9 cellular contexts compared by ENCODE assay signal in genomic region chr12:24560867-24561266, GRCh38.
DNase-seq lines count a peak whose midpoint lies in the region; ATAC-seq and TF ChIP-seq lines count a peak whose summit lies in the region.
"Had no signal": no experiment of that assay in that cellular context is flagged by ENCODE, and none has a peak within 500 bp of the region (broad histone marks: within the 10 kb centered on the region; RNA-seq: fewer than 3 reads in every experiment).

No MANE protein-coding gene starts in this region.

- no peak for DNase-seq in CD8-positive, alpha-beta T cell
- DNase-seq in Peyer's patch (no peak), fibroblast of lung (ENCODE audit: low read depth in 2 of 2) (peak in 1 of 2 donors; percentile 44), posterior vena cava (ENCODE audit: low spot score) (peak; percentile 72), NCI-H128 (lab: John Stamatoyannopoulos, UW; ENCODE audit: unreplicated experiment) (no peak), HuH-7 (ENCODE audit: low spot score) (no peak)
- DNase-seq: stimulated activated naive CD4-positive, alpha-beta T cell had no signal

- H3K9me3 Mint-ChIP-seq in CD8-positive, alpha-beta T cell, result no peaks in the 10 kb centered on the region

- peaks cover 53% of the 10 kb centered on the region for H3K27me3 Mint-ChIP-seq in CD8-positive, alpha-beta T cell (ENCODE audit: low read depth)

- peak overlapping the region; percentile 35 for H3K4me3 ChIP-seq in CD8-positive, alpha-beta T cell (ENCODE audit: low read depth, low read length)
- H3K4me3 ChIP-seq in Peyer's patch (peak overlapping the region; percentile 46 to 73 (median 64)), fibroblast of lung (replicated peaks in 1 of 4; ENCODE audit: control extremely low read depth in 1 of 4, insufficient read depth in 1 of 4, low read depth in 3 of 4, low read length in 4 of 4) (peak overlapping the region; percentile 91 to 98 (median 92))

- H3K36me3 Mint-ChIP-seq in CD8-positive, alpha-beta T cell, result no peaks in the 10 kb centered on the region

- H3K27ac ChIP-seq in CD8-positive, alpha-beta T cell (ENCODE audit: low read depth, low read length), result no peak overlapping the region
- peak overlapping the region; percentile 42 to 93 (median 74) for H3K27ac ChIP-seq in Peyer's patch
- H3K27ac ChIP-seq in fibroblast of lung (ENCODE audit: insufficient read depth, low read length), result peak overlapping the region; percentile 90

- no peaks in the 10 kb centered on the region for H4K20me1 ChIP-seq in fibroblast of lung (ENCODE audit: control insufficient read depth, extremely low read depth, insufficient read depth, low read length)

- peak overlapping the region; percentile 74 for H3K4me3 Mint-ChIP-seq in CD8-positive, alpha-beta T cell

- H3K79me2 ChIP-seq in fibroblast of lung (ENCODE audit: control insufficient read depth, insufficient read depth, low read length), result peaks cover 54% of the 10 kb centered on the region

- no peak overlapping the region for H3K27ac Mint-ChIP-seq in CD8-positive, alpha-beta T cell

- H3K9me3 ChIP-seq in CD8-positive, alpha-beta T cell (ENCODE audit: low read length), result no peaks in the 10 kb centered on the region
- H3K9me3 ChIP-seq in Peyer's patch, result no peaks in the 10 kb centered on the region
- no peaks in the 10 kb centered on the region for H3K9me3 ChIP-seq in fibroblast of lung (ENCODE audit: control insufficient read depth, insufficient read depth, low read depth, low read length)

- peak overlapping the region; percentile 12 for H2AFZ ChIP-seq in fibroblast of lung (ENCODE audit: low read length)

- H3K4me1 Mint-ChIP-seq in CD8-positive, alpha-beta T cell (ENCODE audit: low read depth), result peaks cover 12% of the 10 kb centered on the region

- TF ChIP-seq POLR2A in Peyer's patch (IDR thresholded peaks at IDR 0.05), result no peak

- peak overlapping the region; percentile 96 for H3K4me2 ChIP-seq in fibroblast of lung (ENCODE audit: extremely low read depth, insufficient read depth, low read length)

- H3K36me3 ChIP-seq in CD8-positive, alpha-beta T cell (ENCODE audit: insufficient read depth, low read length), result no peaks in the 10 kb centered on the region
- H3K36me3 ChIP-seq in Peyer's patch, result no peaks in the 10 kb centered on the region
- no peaks in the 10 kb centered on the region for H3K36me3 ChIP-seq in fibroblast of lung (ENCODE audit: control insufficient read depth, insufficient read depth, low read length)

- TF ChIP-seq CTCF in CD8-positive, alpha-beta T cell (IDR thresholded peaks at IDR 0.05), result no peak
- TF ChIP-seq CTCF in Peyer's patch (IDR thresholded peaks at IDR 0.05) (no peak), fibroblast of lung (conservative IDR thresholded peaks at IDR 0.05 in 1 of 2, IDR thresholded peaks at IDR 0.05 in 1 of 2; ENCODE audit: low read depth in 1 of 2, low read length in 2 of 2) (no peak)

- ATAC-seq in CD8-positive, alpha-beta T cell, result no peak
- ATAC-seq in HG02938 (IDR thresholded peaks at IDR 0.05; ENCODE audit: unreplicated experiment) (no peak), GM21515 (IDR thresholded peaks at IDR 0.05; ENCODE audit: unreplicated experiment) (no peak)

- POLR2A ChIA-PET in CD8-positive, alpha-beta T cell (lab: Charles Lee), result no interaction called here

- H3K27me3 ChIP-seq in CD8-positive, alpha-beta T cell (ENCODE audit: insufficient read depth, low read length), result peaks cover 7% of the 10 kb centered on the region
- H3K27me3 ChIP-seq in Peyer's patch (no peaks in the 10 kb centered on the region), fibroblast of lung (ENCODE audit: control insufficient read depth, insufficient read depth, low read length) (no peaks in the 10 kb centered on the region)

- intact Hi-C loops in CD8-positive, alpha-beta T cell (cut with DNase I, micrococcal nuclease), result no loop called here
- intact Hi-C loops in posterior vena cava (cut with DNase I), result no loop called here

- no peaks in the 10 kb centered on the region for H3K4me1 ChIP-seq in CD8-positive, alpha-beta T cell (ENCODE audit: insufficient read depth, low read length)
- H3K4me1 ChIP-seq in Peyer's patch, result peaks cover 0 to 5% (median 0%) of the 10 kb centered on the region in 4 donors
- H3K4me1 ChIP-seq in fibroblast of lung (ENCODE audit: control insufficient read depth, extremely low read depth, insufficient read depth, low read length), result peaks cover 4% of the 10 kb centered on the region

- peak overlapping the region; percentile 41 for H3K9ac ChIP-seq in fibroblast of lung (ENCODE audit: insufficient read depth, low read length)

- CTCF ChIA-PET in CD8-positive, alpha-beta T cell (lab: Charles Lee), result no interaction called here

Comparison
In these comparisons a context has a peak if more than half of its experiments do, and no peak if none do; other contexts are left out.
1. H3K4me3 ChIP-seq: peak in every context shown above with its lines; median percentile 92 in fibroblast of lung; 64 in Peyer's patch; 35 in CD8-positive, alpha-beta T cell.